Comparison of ENCODE assay signal across 17 cellular contexts in the genomic region with DNA sequence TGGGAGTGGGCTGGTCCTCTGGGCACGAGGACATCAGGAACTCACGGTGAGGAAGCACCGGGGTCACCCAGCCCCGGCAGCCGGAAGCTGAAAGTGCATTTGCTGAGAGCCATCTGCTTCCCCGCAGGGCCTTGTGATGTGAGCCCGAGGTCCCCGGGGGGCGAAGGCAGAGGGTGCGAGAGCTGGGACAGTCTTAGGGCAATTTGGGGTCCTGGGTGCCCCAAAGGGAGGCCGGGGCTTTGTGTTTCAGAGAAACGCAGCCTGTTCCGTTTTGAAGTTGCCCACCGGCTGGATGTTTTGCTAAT. TPM values are rescaled to one million over a fixed set of nuclear protein-coding genes. Genes with fewer than 3 reads are reported as not detected.
DNase-seq lines count a peak whose midpoint lies in the region; TF ChIP-seq lines count a peak whose summit lies in the region.
"Had no signal": no experiment of that assay in that cellular context is flagged by ENCODE, and none has a peak within 500 bp of the region (broad histone marks: within the 10 kb centered on the region; RNA-seq: fewer than 3 reads in every experiment).

No MANE protein-coding gene starts in this region.

- peaks cover 13% of the 10 kb centered on the region for H3K4me1 Mint-ChIP-seq in activated CD4-positive, alpha-beta T cell treated with anti-CD3 and anti-CD28 coated beads, Interleukin-2, amount 10 ng/mL, durations not matched to agents 24 days and 14 days
- H3K4me1 Mint-ChIP-seq in chondrocyte (ENCODE audit: low read depth), result peaks cover 4% of the 10 kb centered on the region

- peak; percentile 65 for DNase-seq in activated CD4-positive, alpha-beta T cell treated with anti-CD3 and anti-CD28 coated beads, Interleukin-2, amount 10 ng/mL, durations not matched to agents 24 days and 14 days
- no peak for DNase-seq in activated CD4-positive, alpha-beta T cell treated with anti-CD3 and anti-CD28 coated beads for 4 hours
- no peak for DNase-seq in chondrocyte (ENCODE audit: low spot score)
- DNase-seq in testis, result no peak
- DNase-seq in HK-2 (ENCODE audit: unreplicated experiment), result no peak
- no peak for DNase-seq in GM03348 (ENCODE audit: low spot score)
- no peak for DNase-seq in COLO829 (ENCODE audit: low spot score)
- DNase-seq: activated CD4-positive, alpha-beta T cell treated with anti-CD3 and anti-CD28 coated beads, Interleukin-2, amount 50 U/mL, for 48 hours; NCI-H345; sigmoid colon; stimulated activated naive CD4-positive, alpha-beta T cell treated with Interleukin-2 at 50 U/mL for 16 hours had no signal

- no peaks in the 10 kb centered on the region for H3K9me3 ChIP-seq in testis
- H3K9me3 ChIP-seq: esophagus muscularis mucosa, sigmoid colon had no signal

- H3K27me3 Mint-ChIP-seq in activated CD4-positive, alpha-beta T cell treated with anti-CD3 and anti-CD28 coated beads, Interleukin-2, amount 10 ng/mL, durations not matched to agents 24 days and 14 days, result peaks cover 26% of the 10 kb centered on the region
- H3K27me3 Mint-ChIP-seq in chondrocyte (ENCODE audit: low read depth), result no peaks in the 10 kb centered on the region

- no peak overlapping the region for H3K27ac Mint-ChIP-seq in activated CD4-positive, alpha-beta T cell treated with anti-CD3 and anti-CD28 coated beads, Interleukin-2, amount 10 ng/mL, durations not matched to agents 24 days and 14 days
- peak overlapping the region; percentile 36 for H3K27ac Mint-ChIP-seq in chondrocyte (ENCODE audit: unreplicated experiment)
- H3K27ac Mint-ChIP-seq: T-helper 1 cell treated with Interleukin-12 subunit alpha and Interleukin-12 subunit beta and Interleukin-4 antibody, amounts not matched to agents 30 μg/mL and 1 μg/mL, for 36 hours had no signal

- no peak for TF ChIP-seq POLR2A in testis (IDR thresholded peaks at IDR 0.05)

- H3K36me3 Mint-ChIP-seq in activated CD4-positive, alpha-beta T cell treated with anti-CD3 and anti-CD28 coated beads, Interleukin-2, amount 10 ng/mL, durations not matched to agents 24 days and 14 days (ENCODE audit: low read depth), result no peaks in the 10 kb centered on the region
- no peaks in the 10 kb centered on the region for H3K36me3 Mint-ChIP-seq in chondrocyte (ENCODE audit: low read depth)

- H3K36me3 ChIP-seq in KMS-11 (ENCODE audit: insufficient read depth), result no peaks in the 10 kb centered on the region
- no peaks in the 10 kb centered on the region for H3K36me3 ChIP-seq in testis (ENCODE audit: low read depth, missing control alignments)
- H3K36me3 ChIP-seq: esophagus muscularis mucosa, sigmoid colon had no signal

- no peak overlapping the region for H2AFZ ChIP-seq in KMS-11 (ENCODE audit: low read depth)
- H2AFZ ChIP-seq: hepatocyte had no signal

- 27 to 44% methylated on average over 11 to 14 of the region's 14 CpGs for WGBS in testis, 2 donors

- no peaks in the 10 kb centered on the region for H4K20me1 ChIP-seq in KMS-11 (ENCODE audit: insufficient read depth)

- H3K4me3 ChIP-seq in KMS-11 (IDR thresholded peaks at IDR 0.05; ENCODE audit: insufficient read depth, low read depth, low read length), result no peak overlapping the region
- H3K4me3 ChIP-seq in testis, result no peak overlapping the region
- H3K4me3 ChIP-seq: esophagus muscularis mucosa, hepatocyte, sigmoid colon had no signal

- no peaks in the 10 kb centered on the region for H3K27me3 ChIP-seq in KMS-11 (ENCODE audit: insufficient read depth, low read depth)
- no peaks in the 10 kb centered on the region for H3K27me3 ChIP-seq in testis
- H3K27me3 ChIP-seq: hepatocyte had no signal

- H3K79me2 ChIP-seq in KMS-11 (ENCODE audit: insufficient read depth, low read depth), result 0 out of 2 replicates have a peak, but pooled peaks cover 12% of the 10 kb centered on the region
- H3K79me2 ChIP-seq: hepatocyte had no signal

- peak overlapping the region; percentile 30; the same call in 1 of the 2 replicates for H3K9ac ChIP-seq in KMS-11

- H3K4me1 ChIP-seq in KMS-11 (ENCODE audit: low read depth, poor library complexity, severe bottlenecking) (peaks cover 58% of the 10 kb centered on the region), testis (peaks cover 26% of the 10 kb centered on the region)

- TF ChIP-seq CTCF in KMS-11 (conservative IDR thresholded peaks at IDR 0.05; ENCODE audit: low read depth, low read length) (no peak), chondrocyte (IDR thresholded peaks at IDR 0.05) (no peak), testis (IDR thresholded peaks at IDR 0.05) (no peak)

- peak overlapping the region; percentile 44 for H3K4me2 ChIP-seq in KMS-11
- H3K4me2 ChIP-seq: hepatocyte had no signal

- H3K27ac ChIP-seq in KMS-11, result peak overlapping the region; percentile 75
- peak overlapping the region; percentile 23 to 32 for H3K27ac ChIP-seq in testis
- H3K27ac ChIP-seq: hepatocyte, sigmoid colon had no signal

- intact Hi-C loops in activated CD4-positive, alpha-beta T cell treated with anti-CD3 and anti-CD28 coated beads, Interleukin-2, amount 10 ng/mL, durations not matched to agents 24 days and 14 days (cut with micrococcal nuclease), result no loop called here
- intact Hi-C loops in testis (cut with DNase I; ENCODE audit: low total_unique reads), result no loop called here

- H3K4me3 Mint-ChIP-seq in activated CD4-positive, alpha-beta T cell treated with anti-CD3 and anti-CD28 coated beads, Interleukin-2, amount 10 ng/mL, durations not matched to agents 24 days and 14 days, result no peak overlapping the region
- H3K4me3 Mint-ChIP-seq in chondrocyte (ENCODE audit: unreplicated experiment), result no peak overlapping the region
- H3K4me3 Mint-ChIP-seq: T-helper 1 cell treated with Interleukin-12 subunit alpha and Interleukin-12 subunit beta and Interleukin-4 antibody, amounts not matched to agents 30 μg/mL and 1 μg/mL, for 36 hours had no signal

- H3K9me3 Mint-ChIP-seq in activated CD4-positive, alpha-beta T cell treated with anti-CD3 and anti-CD28 coated beads, Interleukin-2, amount 10 ng/mL, durations not matched to agents 24 days and 14 days, result no peaks in the 10 kb centered on the region
- no peaks in the 10 kb centered on the region for H3K9me3 Mint-ChIP-seq in chondrocyte (ENCODE audit: low read depth)
- H3K9me3 Mint-ChIP-seq: T-helper 1 cell treated with Interleukin-12 subunit alpha and Interleukin-12 subunit beta and Interleukin-4 antibody, amounts not matched to agents 30 μg/mL and 1 μg/mL, for 36 hours had no signal

RNA-seq across cellular contexts. Expression of a gene that starts 4.8 kb away (rescaled TPM):
- not detected in 2 replicates for total RNA-seq in activated CD4-positive, alpha-beta T cell treated with anti-CD3 and anti-CD28 coated beads, Interleukin-2, amount 10 ng/mL, durations not matched to agents 24 days and 14 days
- total RNA-seq in chondrocyte (0.05 to 0.10 TPM in 2 of 3 replicates, not detected in the other), testis (1 to 10 TPM; 4.6 to 6.9 TPM)
- 4.4 TPM for polyA plus RNA-seq in testis (ENCODE audit: insufficient read depth, low read depth, low replicate concordance)
- total RNA-seq: A673, astrocyte had no signal
